Comparison of ENCODE assay signal across 17 cellular contexts in genomic region chr7:122618603-122619189, GRCh38.
A peak's percentile ranks its signal among the peaks of the same experiment; 100 is the strongest.
DNase-seq lines count a peak whose midpoint lies in the region; TF ChIP-seq lines count a peak whose summit lies in the region.
"Had no signal": no experiment of that assay in that cellular context is flagged by ENCODE, and none has a peak within 500 bp of the region (broad histone marks: within the 10 kb centered on the region; RNA-seq: fewer than 3 reads in every experiment).

No MANE protein-coding gene starts in this region.

- no peaks in the 10 kb centered on the region for H3K9me3 ChIP-seq in SK-N-MC (ENCODE audit: low read depth, low read length)
- H3K9me3 ChIP-seq in osteoblast (ENCODE audit: low read depth, low read length), result no peaks in the 10 kb centered on the region
- H3K9me3 ChIP-seq: BLaER1 treated with 17β-estradiol and CSF1 and Interleukin-3, amounts not matched to agents 10 nM and 100 nM; HAP-1 had no signal

- H3K36me3 ChIP-seq in SK-N-MC (ENCODE audit: insufficient read depth, low read length) (0 out of 2 replicates have a peak, but pooled peaks cover 3% of the 10 kb centered on the region), osteoblast (ENCODE audit: insufficient read depth, low read length) (no peaks in the 10 kb centered on the region)
- H3K36me3 ChIP-seq: BLaER1 treated with 17β-estradiol and CSF1 and Interleukin-3, amounts not matched to agents 10 nM and 100 nM; HAP-1 had no signal

- H4K20me1 ChIP-seq in osteoblast (ENCODE audit: insufficient read depth, low read length), result no peaks in the 10 kb centered on the region
- H4K20me1 ChIP-seq: BLaER1 treated with 17β-estradiol and CSF1 and Interleukin-3, amounts not matched to agents 10 nM and 100 nM had no signal

- H3K4me3 ChIP-seq in SK-N-MC (no peak overlapping the region), osteoblast (ENCODE audit: insufficient read depth, low read length) (no peak overlapping the region)
- H3K4me3 ChIP-seq: BLaER1 treated with 17β-estradiol and CSF1 and Interleukin-3, amounts not matched to agents 10 nM and 100 nM; HAP-1 had no signal

- no peak for TF ChIP-seq CTCF in osteoblast (IDR thresholded peaks at IDR 0.05; ENCODE audit: extremely low read depth, low read depth, low read length)
- no peak for TF ChIP-seq CTCF in GM13977 (IDR thresholded peaks at IDR 0.05; ENCODE audit: extremely low read depth, insufficient read depth, missing control alignments)

- in situ Hi-C loops in GM13977 (cut with MboI; ENCODE audit: low pct_unique_long_range_greater_than_20kb, low sequenced_read_pairs, unreplicated experiment), result no loop called here

- H3K27ac ChIP-seq in SK-N-MC (0 out of 2 replicates have a peak overlapping the region, but pooled peaks have one; percentile 28), osteoblast (ENCODE audit: low read depth, low read length) (no peak overlapping the region)
- H3K27ac ChIP-seq: BLaER1 treated with 17β-estradiol and CSF1 and Interleukin-3, amounts not matched to agents 10 nM and 100 nM had no signal

- H3K4me2 ChIP-seq in osteoblast (ENCODE audit: insufficient read depth, low read length), result no peak overlapping the region
- H3K4me2 ChIP-seq: BLaER1 treated with 17β-estradiol and CSF1 and Interleukin-3, amounts not matched to agents 10 nM and 100 nM had no signal

- H3K9ac ChIP-seq in SK-N-MC (ENCODE audit: insufficient read length), result no peak overlapping the region
- H3K9ac ChIP-seq: BLaER1 treated with 17β-estradiol and CSF1 and Interleukin-3, amounts not matched to agents 10 nM and 100 nM had no signal

- no peaks in the 10 kb centered on the region for H3K79me2 ChIP-seq in osteoblast (ENCODE audit: insufficient read depth, low read length)

- H2AFZ ChIP-seq in osteoblast (ENCODE audit: low read length), result no peak overlapping the region

- no peaks in the 10 kb centered on the region for H3K4me1 ChIP-seq in osteoblast (ENCODE audit: insufficient read depth, low read length)
- H3K4me1 ChIP-seq: BLaER1 treated with 17β-estradiol and CSF1 and Interleukin-3, amounts not matched to agents 10 nM and 100 nM; HAP-1 had no signal

- no peaks in the 10 kb centered on the region for H3K27me3 ChIP-seq in osteoblast (ENCODE audit: insufficient read depth, low read length)
- H3K27me3 ChIP-seq: BLaER1 treated with 17β-estradiol and CSF1 and Interleukin-3, amounts not matched to agents 10 nM and 100 nM had no signal

- DNase-seq in NCI-H82 (lab: John Stamatoyannopoulos, UW) (peak; percentile 49), NCI-H82 treated with DMSO at 0.1 percent for 48 hours (lab: John Stamatoyannopoulos, UW; ENCODE audit: unreplicated experiment) (no peak), SK-N-MC (ENCODE audit: low read depth, low spot score) (no peak), left kidney (ENCODE audit: low read depth, low spot score) (peak; percentile 11), CD1c-positive myeloid dendritic cell (ENCODE audit: extremely low spot score) (no peak), osteoblast (ENCODE audit: insufficient read length, low spot score, missing footprints) (no peak), GM13977 (ENCODE audit: low spot score) (no peak)
- DNase-seq: CD4-positive, CD25-positive, alpha-beta regulatory T cell; CD8-positive, alpha-beta memory T cell; COR-L47; DMS 273 treated with DMSO at 0.1 percent for 48 hours; DMS79; GDM1; HFFc6; KG1 had no signal

Comparison
In these comparisons a context has a peak if more than half of its experiments do, and no peak if none do; other contexts are left out.
1. DNase-seq: peak in NCI-H82 (single experiment) and left kidney (single experiment); none in NCI-H82 treated with DMSO at 0.1 percent for 48 hours (single experiment), SK-N-MC (single experiment), CD1c-positive myeloid dendritic cell (single experiment), osteoblast (single experiment) and GM13977 (single experiment).